In genomic region chr13:71320452-71320851, GRCh38 we compare ENCODE assay signal across 9 cellular contexts.
A peak's percentile ranks its signal among the peaks of the same experiment; 100 is the strongest.
DNase-seq lines count a peak whose midpoint lies in the region; ATAC-seq and TF ChIP-seq lines count a peak whose summit lies in the region.
"Had no signal": no experiment of that assay in that cellular context is flagged by ENCODE, and none has a peak within 500 bp of the region (broad histone marks: within the 10 kb centered on the region; RNA-seq: fewer than 3 reads in every experiment).

No MANE protein-coding gene starts in this region.

- H3K27ac Mint-ChIP-seq in activated naive CD4-positive, alpha-beta T cell treated with anti-CD3 and anti-CD28 coated beads for 36 hours: no peak overlapping the region
- H3K27ac Mint-ChIP-seq in chondrocyte (ENCODE audit: unreplicated experiment) (no peak overlapping the region), type B pancreatic cell (no peak overlapping the region)
- no peak overlapping the region for H3K27ac Mint-ChIP-seq in activated CD8-positive, alpha-beta memory T cell treated with anti-CD3 and anti-CD28 coated beads, Interleukin-2, amount 10 ng/mL, durations not matched to agents 7 days and 5 days

- intact Hi-C loops in activated naive CD4-positive, alpha-beta T cell treated with anti-CD3 and anti-CD28 coated beads for 36 hours (cut with micrococcal nuclease): loop anchor here (1.0 to 10.0 kb wide), 2 partner anchors 559 to 1244 kb away; no protein-coding TSS in a partner anchor

- H3K4me3 Mint-ChIP-seq in activated naive CD4-positive, alpha-beta T cell treated with anti-CD3 and anti-CD28 coated beads for 36 hours: no peak overlapping the region
- H3K4me3 Mint-ChIP-seq in chondrocyte (ENCODE audit: unreplicated experiment) (no peak overlapping the region), type B pancreatic cell (no peak overlapping the region)
- no peak overlapping the region for H3K4me3 Mint-ChIP-seq in activated CD8-positive, alpha-beta memory T cell treated with anti-CD3 and anti-CD28 coated beads, Interleukin-2, amount 10 ng/mL, durations not matched to agents 7 days and 5 days

- DNase-seq in activated naive CD4-positive, alpha-beta T cell treated with anti-CD3 and anti-CD28 coated beads for 36 hours: peak; percentile 25
- no peak for DNase-seq in activated naive CD4-positive, alpha-beta T cell (lab: John Stamatoyannopoulos, UW)
- DNase-seq in NCI-H146 treated with DMSO at 0.1 percent for 48 hours (lab: John Stamatoyannopoulos, UW; ENCODE audit: unreplicated experiment): peak; percentile 48
- DNase-seq in chondrocyte (ENCODE audit: low spot score): no peak
- no peak for DNase-seq in type B pancreatic cell (ENCODE audit: extremely low spot score, unreplicated experiment)
- DNase-seq in activated CD8-positive, alpha-beta memory T cell treated with anti-CD3 and anti-CD28 coated beads, Interleukin-2, amount 10 ng/mL, durations not matched to agents 7 days and 5 days: no peak
- no peak for DNase-seq in AG20443 (ENCODE audit: low spot score)
- DNase-seq: upper lobe of left lung had no signal

- TF ChIP-seq CTCF in chondrocyte (IDR thresholded peaks at IDR 0.05) (peak; percentile 64), type B pancreatic cell (conservative IDR thresholded peaks at IDR 0.05) (peak; percentile 66)

- no peaks in the 10 kb centered on the region for H3K36me3 Mint-ChIP-seq in activated naive CD4-positive, alpha-beta T cell treated with anti-CD3 and anti-CD28 coated beads for 36 hours (ENCODE audit: low read depth)
- no peaks in the 10 kb centered on the region for H3K36me3 Mint-ChIP-seq in chondrocyte (ENCODE audit: low read depth)
- no peaks in the 10 kb centered on the region for H3K36me3 Mint-ChIP-seq in type B pancreatic cell
- H3K36me3 Mint-ChIP-seq in activated CD8-positive, alpha-beta memory T cell treated with anti-CD3 and anti-CD28 coated beads, Interleukin-2, amount 10 ng/mL, durations not matched to agents 7 days and 5 days: no peaks in the 10 kb centered on the region

- CTCF ChIA-PET in activated naive CD4-positive, alpha-beta T cell treated with anti-CD3 and anti-CD28 coated beads for 36 hours (lab: Charles Lee): interaction anchor here (1.0 kb wide), 1 partner anchor 558 kb away, joined by 3 read pairs; no protein-coding TSS in a partner anchor
- CTCF ChIA-PET in activated CD8-positive, alpha-beta memory T cell treated with anti-CD3 and anti-CD28 coated beads, Interleukin-2, amount 10 ng/mL, durations not matched to agents 7 days and 5 days (lab: Charles Lee): no interaction called here

- H3K4me1 Mint-ChIP-seq in activated naive CD4-positive, alpha-beta T cell treated with anti-CD3 and anti-CD28 coated beads for 36 hours (ENCODE audit: low read depth): no peaks in the 10 kb centered on the region
- H3K4me1 Mint-ChIP-seq in chondrocyte (ENCODE audit: low read depth) (no peaks in the 10 kb centered on the region), type B pancreatic cell (ENCODE audit: unreplicated experiment) (no peaks in the 10 kb centered on the region)
- no peaks in the 10 kb centered on the region for H3K4me1 Mint-ChIP-seq in activated CD8-positive, alpha-beta memory T cell treated with anti-CD3 and anti-CD28 coated beads, Interleukin-2, amount 10 ng/mL, durations not matched to agents 7 days and 5 days

- no peaks in the 10 kb centered on the region for H3K27me3 Mint-ChIP-seq in activated naive CD4-positive, alpha-beta T cell treated with anti-CD3 and anti-CD28 coated beads for 36 hours (ENCODE audit: low read depth)
- H3K27me3 Mint-ChIP-seq in chondrocyte (ENCODE audit: low read depth) (no peaks in the 10 kb centered on the region), type B pancreatic cell (no peaks in the 10 kb centered on the region)
- no peaks in the 10 kb centered on the region for H3K27me3 Mint-ChIP-seq in activated CD8-positive, alpha-beta memory T cell treated with anti-CD3 and anti-CD28 coated beads, Interleukin-2, amount 10 ng/mL, durations not matched to agents 7 days and 5 days

- H3K9me3 Mint-ChIP-seq in activated naive CD4-positive, alpha-beta T cell treated with anti-CD3 and anti-CD28 coated beads for 36 hours: no peaks in the 10 kb centered on the region
- H3K9me3 Mint-ChIP-seq in chondrocyte (ENCODE audit: low read depth): peaks cover 6% of the 10 kb centered on the region
- H3K9me3 Mint-ChIP-seq in type B pancreatic cell: peaks cover 9% of the 10 kb centered on the region
- H3K9me3 Mint-ChIP-seq in activated CD8-positive, alpha-beta memory T cell treated with anti-CD3 and anti-CD28 coated beads, Interleukin-2, amount 10 ng/mL, durations not matched to agents 7 days and 5 days (ENCODE audit: low read depth): no peaks in the 10 kb centered on the region

- ATAC-seq in activated CD8-positive, alpha-beta memory T cell treated with anti-CD3 and anti-CD28 coated beads, Interleukin-2, amount 10 ng/mL, durations not matched to agents 7 days and 5 days: no peak
- ATAC-seq in GM19463 (IDR thresholded peaks at IDR 0.05; ENCODE audit: unreplicated experiment): no peak

Comparison
In these comparisons a context has a peak if more than half of its experiments do, and no peak if none do; other contexts are left out.
1. DNase-seq: peak in activated naive CD4-positive, alpha-beta T cell treated with anti-CD3 and anti-CD28 coated beads for 36 hours (single experiment) and NCI-H146 treated with DMSO at 0.1 percent for 48 hours (single experiment); none in activated naive CD4-positive, alpha-beta T cell (0 of 4), chondrocyte (single experiment), type B pancreatic cell (single experiment), activated CD8-positive, alpha-beta memory T cell treated with anti-CD3 and anti-CD28 coated beads, Interleukin-2, amount 10 ng/mL, durations not matched to agents 7 days and 5 days (single experiment) and AG20443 (single experiment).